Comparison of ENCODE assay signal across 23 cellular contexts in genomic region chr2:157459486-157459885, GRCh38. TPM values are rescaled to one million over a fixed set of nuclear protein-coding genes. Genes with fewer than 3 reads are reported as not detected.
A peak's percentile ranks its signal among the peaks of the same experiment; 100 is the strongest.
DNase-seq lines count a peak whose midpoint lies in the region; ATAC-seq, FAIRE-seq and TF ChIP-seq lines count a peak whose summit lies in the region.
"Had no signal": no experiment of that assay in that cellular context is flagged by ENCODE, and none has a peak within 500 bp of the region (broad histone marks: within the 10 kb centered on the region; RNA-seq: fewer than 3 reads in every experiment).

No MANE protein-coding gene starts in this region.

- peak; percentile 26 for FAIRE-seq in keratinocyte (lab: Jason Lieb, UNC)
- FAIRE-seq: G401.6 had no signal

- peaks cover 90% of the 10 kb centered on the region for H3K4me1 Mint-ChIP-seq in activated naive CD4-positive, alpha-beta T cell treated with anti-CD3 and anti-CD28 coated beads, Interleukin-2, amount 10 ng/mL, durations not matched to agents 7 days and 5 days
- peaks cover 73% of the 10 kb centered on the region for H3K4me1 Mint-ChIP-seq in stimulated activated effector memory CD8-positive, alpha-beta T cell treated with anti-CD3 and anti-CD28 coated beads, Interleukin-12 subunit alpha, Interleukin-12 subunit beta, amount 100 ng/mL, for 72 hours

- no peak overlapping the region for H3K9ac ChIP-seq in keratinocyte (ENCODE audit: control insufficient read depth, extremely low read depth, insufficient read depth, low read length)

- no peaks in the 10 kb centered on the region for H3K9me1 ChIP-seq in keratinocyte (ENCODE audit: control insufficient read depth, extremely low read depth, insufficient read depth, low read length)

- intact Hi-C loops in OCI-LY7 (cut with micrococcal nuclease; ENCODE audit: unreplicated experiment), result no loop called here

- H3K4me3 Mint-ChIP-seq in activated naive CD4-positive, alpha-beta T cell treated with anti-CD3 and anti-CD28 coated beads, Interleukin-2, amount 10 ng/mL, durations not matched to agents 7 days and 5 days, result peak overlapping the region; percentile 14
- H3K4me3 Mint-ChIP-seq in stimulated activated effector memory CD8-positive, alpha-beta T cell treated with anti-CD3 and anti-CD28 coated beads, Interleukin-12 subunit alpha, Interleukin-12 subunit beta, amount 100 ng/mL, for 72 hours, result peak overlapping the region; percentile 43

- no TSS peak for BruUV-seq in OCI-LY7 (replicated peaks; lab: Mats Ljungman, UMichigan)

- no peak overlapping the region for H2AFZ ChIP-seq in keratinocyte (ENCODE audit: control insufficient read depth, low read length)
- H2AFZ ChIP-seq in OCI-LY7 (ENCODE audit: low read length), result no peak overlapping the region

- no peak for TF ChIP-seq CTCF in keratinocyte (optimal IDR thresholded peaks at IDR 0.05 in 1 of 3, IDR thresholded peaks at IDR 0.05 in 1 of 3, conservative IDR thresholded peaks at IDR 0.05 in 1 of 3; ENCODE audit: extremely low read depth in 1 of 3, insufficient read depth in 2 of 3, low read length in 3 of 3)
- TF ChIP-seq CTCF in OCI-LY7 (conservative IDR thresholded peaks at IDR 0.05; ENCODE audit: low read length), result no peak

- H3K27ac ChIP-seq in keratinocyte (ENCODE audit: control insufficient read depth, insufficient read depth, low read length) (no peak overlapping the region), OCI-LY7 (ENCODE audit: low read depth, low read length, poor library complexity, severe bottlenecking) (no peak overlapping the region)
- H3K27ac ChIP-seq: breast epithelium, HL-60, RWPE1 had no signal

- DNase-seq in activated naive CD4-positive, alpha-beta T cell treated with anti-CD3 and anti-CD28 coated beads, Interleukin-2, amount 10 ng/mL, durations not matched to agents 7 days and 5 days, result no peak
- DNase-seq in activated naive CD4-positive, alpha-beta T cell (lab: John Stamatoyannopoulos, UW), result no peak
- DNase-seq in LHCN-M2 (ENCODE audit: low read depth) (peak; percentile 22), keratinocyte (ENCODE audit: low read depth, low spot score) (no peak), OCI-LY7 (ENCODE audit: low spot score) (no peak), occipital lobe (lab: John Stamatoyannopoulos, UW) (no peak)
- DNase-seq in stimulated activated effector memory CD8-positive, alpha-beta T cell treated with anti-CD3 and anti-CD28 coated beads, Interleukin-12 subunit alpha, Interleukin-12 subunit beta, amount 100 ng/mL, for 72 hours (ENCODE audit: low spot score in 2 of 2), result no peak
- DNase-seq: activated CD8-positive, alpha-beta memory T cell treated with anti-CD3 and anti-CD28 coated beads, Interleukin-2, amount 50 U/mL, for 4 hours; cortex of kidney; DMS153; left colon; MG63; NCI-H1436; NCI-H526 treated with DMSO at 0.1 percent for 48 hours; stimulated activated CD8-positive, alpha-beta memory T cell treated with anti-CD3 and anti-CD28 coated beads, Interleukin-4, amount 100 ng/mL, for 48 hours; testis had no signal

- CTCF ChIA-PET in activated naive CD4-positive, alpha-beta T cell treated with anti-CD3 and anti-CD28 coated beads, Interleukin-2, amount 10 ng/mL, durations not matched to agents 7 days and 5 days (lab: Charles Lee), result interaction anchor here (1.4 to 1.6 kb wide), 3 partner anchors 18 to 29 kb away, joined by 4 to 5 read pairs (median 4); no protein-coding TSS in a partner anchor
- CTCF ChIA-PET in OCI-LY7 (lab: Charles Lee; ENCODE audit: unreplicated experiment), result no interaction called here

- H3K4me3 ChIP-seq in keratinocyte (ENCODE audit: control insufficient read depth in 2 of 3, extremely low read depth in 1 of 3, insufficient read depth in 2 of 3, low read depth in 1 of 3, low read length in 3 of 3), result no peak overlapping the region
- H3K4me3 ChIP-seq in OCI-LY7 (ENCODE audit: low read depth, low read length, poor library complexity, severe bottlenecking), result no peak overlapping the region
- H3K4me3 ChIP-seq: breast epithelium, MG63, testis had no signal

- peak overlapping the region; percentile 33 for H3K27ac Mint-ChIP-seq in activated naive CD4-positive, alpha-beta T cell treated with anti-CD3 and anti-CD28 coated beads, Interleukin-2, amount 10 ng/mL, durations not matched to agents 7 days and 5 days
- peak overlapping the region; percentile 99 for H3K27ac Mint-ChIP-seq in stimulated activated effector memory CD8-positive, alpha-beta T cell treated with anti-CD3 and anti-CD28 coated beads, Interleukin-12 subunit alpha, Interleukin-12 subunit beta, amount 100 ng/mL, for 72 hours

- H3K79me2 ChIP-seq in keratinocyte (ENCODE audit: control insufficient read depth, insufficient read depth, low read length) (no peaks in the 10 kb centered on the region), OCI-LY7 (ENCODE audit: insufficient read depth, low read depth, low read length) (no peaks in the 10 kb centered on the region)

- peaks cover 17% of the 10 kb centered on the region for H3K36me3 Mint-ChIP-seq in activated naive CD4-positive, alpha-beta T cell treated with anti-CD3 and anti-CD28 coated beads, Interleukin-2, amount 10 ng/mL, durations not matched to agents 7 days and 5 days
- peaks cover 20% of the 10 kb centered on the region for H3K36me3 Mint-ChIP-seq in stimulated activated effector memory CD8-positive, alpha-beta T cell treated with anti-CD3 and anti-CD28 coated beads, Interleukin-12 subunit alpha, Interleukin-12 subunit beta, amount 100 ng/mL, for 72 hours

- no peaks in the 10 kb centered on the region for H3K36me3 ChIP-seq in keratinocyte (ENCODE audit: control insufficient read depth in 2 of 2, extremely low read depth in 1 of 2, insufficient read depth in 2 of 2, low read length in 2 of 2)
- H3K36me3 ChIP-seq in OCI-LY7 (ENCODE audit: insufficient read depth, low read length), result no peaks in the 10 kb centered on the region
- H3K36me3 ChIP-seq: breast epithelium, MG63 had no signal

- H3K9me2 ChIP-seq in OCI-LY7 (ENCODE audit: insufficient read depth, low read length), result no peaks in the 10 kb centered on the region

- H3K9me3 ChIP-seq in keratinocyte (ENCODE audit: control insufficient read depth, low read depth, low read length) (no peaks in the 10 kb centered on the region), OCI-LY7 (ENCODE audit: low read length) (no peaks in the 10 kb centered on the region)
- H3K9me3 ChIP-seq: breast epithelium, MG63, testis had no signal

- no peaks in the 10 kb centered on the region for H3K27me3 ChIP-seq in keratinocyte (ENCODE audit: control insufficient read depth, extremely low read depth, insufficient read depth, low read length)
- H3K27me3 ChIP-seq: breast epithelium, MG63, testis had no signal

- no peaks in the 10 kb centered on the region for H3K9me3 Mint-ChIP-seq in activated naive CD4-positive, alpha-beta T cell treated with anti-CD3 and anti-CD28 coated beads, Interleukin-2, amount 10 ng/mL, durations not matched to agents 7 days and 5 days
- H3K9me3 Mint-ChIP-seq in stimulated activated effector memory CD8-positive, alpha-beta T cell treated with anti-CD3 and anti-CD28 coated beads, Interleukin-12 subunit alpha, Interleukin-12 subunit beta, amount 100 ng/mL, for 72 hours, result no peaks in the 10 kb centered on the region

- H3K27me3 Mint-ChIP-seq in activated naive CD4-positive, alpha-beta T cell treated with anti-CD3 and anti-CD28 coated beads, Interleukin-2, amount 10 ng/mL, durations not matched to agents 7 days and 5 days, result no peaks in the 10 kb centered on the region

- POLR2A ChIA-PET in OCI-LY7 (lab: Charles Lee), result interaction anchor here (0.5 to 4.5 kb wide), 6 partner anchors 9 to 132 kb away, joined by 3 to 28 read pairs (median 8); partner anchors contain the start of gene CYTIP

- H3K4me2 ChIP-seq in keratinocyte (ENCODE audit: control insufficient read depth, extremely low read depth, insufficient read depth, low read depth, low read length), result no peak overlapping the region
- no peak overlapping the region for H3K4me2 ChIP-seq in OCI-LY7 (ENCODE audit: low read length)

- no peaks in the 10 kb centered on the region for H3K4me1 ChIP-seq in keratinocyte (ENCODE audit: control insufficient read depth, extremely low read depth, insufficient read depth, low read length)
- H3K4me1 ChIP-seq in OCI-LY7 (ENCODE audit: insufficient read depth, low read length, poor library complexity, severe bottlenecking), result no peaks in the 10 kb centered on the region
- H3K4me1 ChIP-seq: breast epithelium, testis had no signal

- dilution Hi-C loops in keratinocyte (cut with MboI; ENCODE audit: extremely low pct_ligation_motif_present, low sequenced_read_pairs), result no loop called here

- H4K20me1 ChIP-seq in keratinocyte (ENCODE audit: control insufficient read depth, extremely low read depth, insufficient read depth, low read length) (no peaks in the 10 kb centered on the region), OCI-LY7 (ENCODE audit: insufficient read depth, low read length) (no peaks in the 10 kb centered on the region)

- ATAC-seq in stimulated activated effector memory CD8-positive, alpha-beta T cell treated with anti-CD3 and anti-CD28 coated beads, Interleukin-12 subunit alpha, Interleukin-12 subunit beta, amount 100 ng/mL, for 72 hours, result no peak
- no peak for ATAC-seq in GM18498 (IDR thresholded peaks at IDR 0.05; ENCODE audit: unreplicated experiment)
- ATAC-seq: left colon, SK-N-SH treated with all-trans-retinoic acid at 6 μM for 48 hours had no signal

RNA-seq across cellular contexts. Expression of gene CYTIP, which starts 15.6 kb away (rescaled TPM):
- total RNA-seq in LHCN-M2 (2014; rRNA removed) (0.92 and 1.7 TPM in 2 replicates), OCI-LY7 (2022) (60.3 and 64.0 TPM in 2 replicates), occipital lobe (5.1 TPM)
- polyA plus RNA-seq in LHCN-M2 (2012), result 0.27 TPM
- 0.06 to 0.21 TPM in 2 of 3 replicates, not detected in the other for polyA plus RNA-seq in keratinocyte
- not detected for polyA plus RNA-seq in keratinocyte (2011; ENCODE audit: low read depth)
- polyA plus RNA-seq in keratinocyte (2011; cell fraction: cytosol; rRNA removed), result not detected in 2 replicates
- polyA plus RNA-seq in keratinocyte (2011; cell fraction: nucleus; rRNA removed), result not detected in 2 replicates
- polyA plus RNA-seq in keratinocyte (2012; ENCODE audit: low replicate concordance), result not detected in 2 replicates
- not detected in 3 replicates for polyA minus RNA-seq in keratinocyte
- polyA minus RNA-seq in keratinocyte (2011; cell fraction: cytosol; rRNA and poly(A)+ RNA removed), result not detected
- polyA minus RNA-seq in keratinocyte (2011; cell fraction: nucleus; rRNA and poly(A)+ RNA removed), result not detected in 2 replicates
- 49.2 and 53.0 TPM in 2 replicates for total RNA-seq in OCI-LY7 (2014; rRNA removed; shearing (Covaris generic))
- polyA plus RNA-seq: AG04450 had no signal
